Comparison of ENCODE assay signal across 28 cellular contexts in the genomic region with DNA sequence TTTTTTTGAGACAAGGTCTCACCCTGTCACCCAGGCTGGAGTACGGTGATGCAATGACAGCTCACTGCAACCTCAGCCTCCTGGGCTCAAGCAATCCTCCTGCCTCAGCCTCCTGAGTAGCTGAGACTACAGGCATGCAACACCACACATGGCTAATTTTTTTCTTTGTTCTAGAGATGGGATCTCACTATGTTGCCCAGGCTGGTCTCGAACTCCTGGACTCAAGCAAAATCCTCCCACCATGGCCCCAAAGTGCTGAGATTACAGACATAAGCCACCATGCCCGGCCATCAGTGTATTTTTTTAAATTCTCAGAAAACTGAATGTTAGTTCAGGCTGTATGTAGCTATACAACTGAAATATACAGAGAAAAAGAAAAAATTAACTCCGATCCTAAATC. TPM values are rescaled to one million over a fixed set of nuclear protein-coding genes. Genes with fewer than 3 reads are reported as not detected.
A peak's percentile ranks its signal among the peaks of the same experiment; 100 is the strongest.
DNase-seq lines count a peak whose midpoint lies in the region; ATAC-seq, FAIRE-seq and TF ChIP-seq lines count a peak whose summit lies in the region.
"Had no signal": no experiment of that assay in that cellular context is flagged by ENCODE, and none has a peak within 500 bp of the region (broad histone marks: within the 10 kb centered on the region; RNA-seq: fewer than 3 reads in every experiment).

No MANE protein-coding gene starts in this region.

- H3K36me3 ChIP-seq in HepG2 (replicated peaks in 1 of 2; ENCODE audit: control insufficient read depth in 1 of 2, insufficient read depth in 2 of 2, low read length in 2 of 2) (peaks cover 7 to 37% of the 10 kb centered on the region in 2 experiments; a peak in 4 of 5 replicates), right lobe of liver (peaks cover 0 to 10% (median 4%) of the 10 kb centered on the region in 4 donors), endodermal cell (ENCODE audit: control insufficient read depth, insufficient read depth, low read length) (peaks cover 20% of the 10 kb centered on the region)

- H3K9me3 ChIP-seq in HepG2 (ENCODE audit: low read length) (no peaks in the 10 kb centered on the region), right lobe of liver (no peaks in the 10 kb centered on the region), endodermal cell (ENCODE audit: control insufficient read depth, low read length) (no peaks in the 10 kb centered on the region)
- H3K9me3 ChIP-seq: BE2C, BLaER1 had no signal

- no peak overlapping the region for H3K9ac ChIP-seq in HepG2 (ENCODE audit: insufficient read depth, low read depth, low read length)
- no peak overlapping the region for H3K9ac ChIP-seq in endodermal cell (ENCODE audit: extremely low read depth, low read length, poor library complexity, severe bottlenecking)
- H3K9ac ChIP-seq: BLaER1 had no signal

- H3K4me1 Mint-ChIP-seq in WTC11 = peaks cover 10% of the 10 kb centered on the region
- peaks cover 5% of the 10 kb centered on the region for H3K4me1 Mint-ChIP-seq in endodermal cell

- TF ChIP-seq RAD21 in HepG2 (CRISPR knock-in tag; IDR thresholded peaks at IDR 0.05) = no peak

- TF ChIP-seq EP300 in HepG2 (IDR thresholded peaks at IDR 0.05; ENCODE audit: low read depth in 2 of 2, low read length in 2 of 2) = no peak
- TF ChIP-seq EP300 in HepG2 (CRISPR knock-in tag; IDR thresholded peaks at IDR 0.05; ENCODE audit: borderline replicate concordance) = no peak

- intact Hi-C loops in HepG2 (cut with micrococcal nuclease; ENCODE audit: unreplicated experiment) (no loop called here), right lobe of liver (cut with DNase I) (loop anchor here in 1 of 2 donors (10.0 kb wide), 1 partner anchor 65 kb away; no protein-coding TSS in a partner anchor)

- peaks cover 87% of the 10 kb centered on the region for H3K79me2 ChIP-seq in HepG2 (ENCODE audit: insufficient read depth, low read length)

- no peaks in the 10 kb centered on the region for H3K9me3 Mint-ChIP-seq in WTC11
- no peaks in the 10 kb centered on the region for H3K9me3 Mint-ChIP-seq in endodermal cell
- H3K9me3 Mint-ChIP-seq: CD14-positive monocyte; CD4-positive, alpha-beta memory T cell; CD4-positive, CD25-positive, alpha-beta regulatory T cell; CD8-positive, alpha-beta memory T cell had no signal

- TF ChIP-seq CTCF in HepG2 (CRISPR knock-in tag; IDR thresholded peaks at IDR 0.05) = no peak
- TF ChIP-seq CTCF in right lobe of liver (IDR thresholded peaks at IDR 0.05) = no peak
- no peak for TF ChIP-seq CTCF in WTC11 (IDR thresholded peaks at IDR 0.05)
- TF ChIP-seq CTCF in endodermal cell (conservative IDR thresholded peaks at IDR 0.05) = no peak

- no peak overlapping the region for H3K4me2 ChIP-seq in HepG2 (ENCODE audit: low read depth, low read length)
- H3K4me2 ChIP-seq: BLaER1 had no signal

- TF ChIP-seq POLR2A in HepG2 (IDR thresholded peaks at IDR 0.05; ENCODE audit: insufficient read depth in 1 of 2, low read depth in 2 of 2, low read length in 2 of 2) (no peak), right lobe of liver (IDR thresholded peaks at IDR 0.05) (no peak)

- peaks cover 36% of the 10 kb centered on the region for H4K20me1 ChIP-seq in HepG2 (ENCODE audit: insufficient read depth, low read length)

- no peak overlapping the region for H2AFZ ChIP-seq in HepG2 (ENCODE audit: low read length)

- DNase-seq in HepG2 (ENCODE audit: low spot score) (no peak), right lobe of liver (no peak), WTC11 (ENCODE audit: low spot score) (no peak), endodermal cell (peak; percentile 20), activated gamma-delta T cell (lab: John Stamatoyannopoulos, UW) (no peak), epidermal melanocyte (ENCODE audit: insufficient read length, low spot score) (no peak)
- DNase-seq: 8988T; ACHN; BE2C; C1 segment of cervical spinal cord; CD4-positive, alpha-beta memory T cell; CD4-positive, CD25-positive, alpha-beta regulatory T cell; CD8-positive, alpha-beta memory T cell; COR-L47; DMS 273 treated with DMSO at 0.1 percent for 48 hours; DMS153; DMS53; DMS79; DND-41; EL; GDM1 had no signal

- BruUV-seq in HepG2 (replicated peaks; lab: Mats Ljungman, UMichigan) = no TSS peak

- H3K4me3 Mint-ChIP-seq in WTC11 = no peak overlapping the region
- H3K4me3 Mint-ChIP-seq in endodermal cell = no peak overlapping the region
- H3K4me3 Mint-ChIP-seq: CD14-positive monocyte; CD4-positive, alpha-beta memory T cell; CD4-positive, CD25-positive, alpha-beta regulatory T cell had no signal

- WGBS in HepG2 (ENCODE audit: low lambda C conversion rate) = 95% methylated on average over 4 of the region's 4 CpGs
- WGBS in right lobe of liver (ENCODE audit: insufficient coverage, low coverage, low lambda C conversion rate, missing lambda C conversion rate) = 95% methylated on average over 4 of the region's 4 CpGs
- 71 to 97% methylated on average over 1 to 3 of the region's 4 CpGs for WGBS in endodermal cell (ENCODE audit: insufficient coverage in 1 of 2, insufficient read length in 1 of 2), 2 experiments

- no peak for ATAC-seq in HepG2
- ATAC-seq in right lobe of liver = no peak
- no peak for ATAC-seq in WTC11
- ATAC-seq in HG02642 (IDR thresholded peaks at IDR 0.05; ENCODE audit: poor library complexity, unreplicated experiment) = no peak
- ATAC-seq: GM12878 had no signal

- POLR2A ChIA-PET in HepG2 (lab: Yijun Ruan, JAX) (no interaction called here), WTC11 (lab: Charles Lee) (no interaction called here)

- CTCF ChIA-PET in HepG2 (lab: Yijun Ruan, JAX; ENCODE audit: low intra/inter-chr PET ratio, low total read pairs) = no interaction called here
- CTCF ChIA-PET in WTC11 (lab: Charles Lee) = no interaction called here

- H3K27ac Mint-ChIP-seq in WTC11 (no peak overlapping the region), endodermal cell (no peak overlapping the region)
- H3K27ac Mint-ChIP-seq: CD4-positive, CD25-positive, alpha-beta regulatory T cell had no signal

- in situ Hi-C loops in HepG2 (cut with HindIII; ENCODE audit: extremely low pct_ligation_motif_present, low pct_unique_long_range_greater_than_20kb) = no loop called here

- FAIRE-seq in HepG2 (lab: Jason Lieb, UNC) = no peak
- FAIRE-seq: A204.1, GM12878, GM12892, GM18507 had no signal

- H3K27me3 Mint-ChIP-seq in WTC11 (ENCODE audit: low read depth) (no peaks in the 10 kb centered on the region), endodermal cell (ENCODE audit: insufficient read depth) (no peaks in the 10 kb centered on the region)
- H3K27me3 Mint-ChIP-seq: CD4-positive, alpha-beta memory T cell; CD4-positive, CD25-positive, alpha-beta regulatory T cell had no signal

- H3K4me1 ChIP-seq in HepG2 (ENCODE audit: insufficient read depth, low read length) (peaks cover 37% of the 10 kb centered on the region), right lobe of liver (peaks cover 0 to 19% (median 6%) of the 10 kb centered on the region in 4 donors), endodermal cell (ENCODE audit: control insufficient read depth, insufficient read depth, low read length) (no peaks in the 10 kb centered on the region)
- H3K4me1 ChIP-seq: BE2C had no signal

- no peak overlapping the region for H3K4me3 ChIP-seq in HepG2 (replicated peaks in 1 of 3; ENCODE audit: insufficient read depth in 1 of 3, low read depth in 2 of 3, low read length in 3 of 3)
- H3K4me3 ChIP-seq in right lobe of liver = no peak overlapping the region
- no peak overlapping the region for H3K4me3 ChIP-seq in endodermal cell (ENCODE audit: low read length)
- H3K4me3 ChIP-seq: BLaER1, GM12878 had no signal

- H3K27me3 ChIP-seq in HepG2 (ENCODE audit: control insufficient read depth in 1 of 2, insufficient read depth in 2 of 2, low read length in 2 of 2) (no peaks in the 10 kb centered on the region), right lobe of liver (no peaks in the 10 kb centered on the region), endodermal cell (ENCODE audit: control insufficient read depth, insufficient read depth, low read length, poor library complexity, severe bottlenecking) (no peaks in the 10 kb centered on the region)
- H3K27me3 ChIP-seq: BE2C, BLaER1 had no signal

- H3K36me3 Mint-ChIP-seq in WTC11 (peaks cover 5% of the 10 kb centered on the region), endodermal cell (ENCODE audit: low read depth) (peaks cover 23% of the 10 kb centered on the region)

- no peak overlapping the region for H3K27ac ChIP-seq in HepG2 (ENCODE audit: extremely low read length, insufficient read depth, low read length)
- H3K27ac ChIP-seq in right lobe of liver = no peak overlapping the region
- no peak overlapping the region for H3K27ac ChIP-seq in endodermal cell (ENCODE audit: low read depth, low read length)
- H3K27ac ChIP-seq: BLaER1 had no signal

TF ChIP-seq in HepG2, 621 proteins besides CTCF, POLR2A, EP300 and RAD21 (continues in another document):
- peak; percentile 72 for TF ChIP-seq ZNF121 (CRISPR knock-in tag; IDR thresholded peaks at IDR 0.05)

TF ChIP-seq in WTC11, 78 proteins besides CTCF, POLR2A, EP300 and RAD21 (continues in another document):
- peak; percentile 65; the same call in 1 of the 2 replicates for TF ChIP-seq ZNF121 (CRISPR knock-in tag; IDR thresholded peaks at IDR 0.05)

RNA-seq across cellular contexts. Expression of a gene that starts 6.2 kb away (rescaled TPM):
- total RNA-seq in HepG2 (2016; rRNA removed; fragmentation: Illumina TruSeq; extraction: Trizol) (45.8 and 68.8 TPM in 2 replicates), right lobe of liver (10 to 100 TPM in 5 of 6 experiments, 1 to 10 TPM in 1; 8.7 to 19.3 (median 13.0) TPM), WTC11 (2021) (15.3 to 17.1 TPM (median 16.8 TPM) in 3 replicates), endodermal cell (10 to 100 TPM; 25.3 to 28.1 TPM)
- total RNA-seq in HepG2 (2016; cell fraction: cytosol; rRNA removed; fragmentation: Illumina TruSeq; extraction: Trizol; ENCODE audit: low read depth) = 5.2 and 7.9 TPM in 2 replicates
- 49.0 and 68.2 TPM in 2 replicates for total RNA-seq in HepG2 (2016; cell fraction: insoluble cytoplasmic fraction; rRNA removed; fragmentation: Illumina TruSeq; extraction: Trizol)
- 9.3 and 10.9 TPM in 2 replicates for total RNA-seq in HepG2 (2016; cell fraction: membrane; rRNA removed; fragmentation: Illumina TruSeq; extraction: Trizol)
- total RNA-seq in HepG2 (2016; cell fraction: nucleus; rRNA removed; fragmentation: Illumina TruSeq; extraction: Trizol) = 23.2 and 23.8 TPM in 2 replicates
- polyA plus RNA-seq in HepG2 (2011; rRNA removed) = 15.9 and 17.5 TPM in 2 replicates
- polyA plus RNA-seq in HepG2 (2011; cell fraction: cytosol; rRNA removed) = 5.6 and 9.8 TPM in 2 replicates
- 7.9 and 10.8 TPM in 2 replicates for polyA plus RNA-seq in HepG2 (2011; cell fraction: nucleus; rRNA removed)
- 19.1 and 29.9 TPM in 2 replicates for polyA plus RNA-seq in HepG2 (2012)
- 0.89 and 1.1 TPM in 2 replicates for polyA plus RNA-seq in HepG2 (2016; cell fraction: cytosol; fragmentation: Illumina TruSeq; extraction: Trizol; ENCODE audit: low read depth)
- 30.1 and 36.8 TPM in 2 replicates for polyA plus RNA-seq in HepG2 (2016; cell fraction: insoluble cytoplasmic fraction; fragmentation: Illumina TruSeq; extraction: Trizol; ENCODE audit: low read depth)
- 2.9 and 3.3 TPM in 2 replicates for polyA plus RNA-seq in HepG2 (2016; cell fraction: membrane; fragmentation: Illumina TruSeq; extraction: Trizol; ENCODE audit: low read depth)
- 22.3 and 23.3 TPM in 2 replicates for polyA plus RNA-seq in HepG2 (2016; cell fraction: nucleus; fragmentation: Illumina TruSeq; extraction: Trizol; ENCODE audit: insufficient read depth, low read depth)
- 18.9 and 33.5 TPM in 2 replicates for polyA minus RNA-seq in HepG2 (2011; rRNA and poly(A)+ RNA removed; ENCODE audit: low replicate concordance)
- 26.9 and 27.8 TPM in 2 replicates for polyA minus RNA-seq in HepG2 (2011; cell fraction: cytosol; rRNA and poly(A)+ RNA removed)
- 31.4 and 41.6 TPM in 2 replicates for polyA minus RNA-seq in HepG2 (2011; cell fraction: nucleus; rRNA and poly(A)+ RNA removed)
- polyA plus RNA-seq in endodermal cell (2013, experiment 1 of 2) = 25.0 TPM
- polyA plus RNA-seq in endodermal cell (2013, experiment 2 of 2) = 28.0 TPM
